ENCODE assay signal across 11 cellular contexts in the genomic region with DNA sequence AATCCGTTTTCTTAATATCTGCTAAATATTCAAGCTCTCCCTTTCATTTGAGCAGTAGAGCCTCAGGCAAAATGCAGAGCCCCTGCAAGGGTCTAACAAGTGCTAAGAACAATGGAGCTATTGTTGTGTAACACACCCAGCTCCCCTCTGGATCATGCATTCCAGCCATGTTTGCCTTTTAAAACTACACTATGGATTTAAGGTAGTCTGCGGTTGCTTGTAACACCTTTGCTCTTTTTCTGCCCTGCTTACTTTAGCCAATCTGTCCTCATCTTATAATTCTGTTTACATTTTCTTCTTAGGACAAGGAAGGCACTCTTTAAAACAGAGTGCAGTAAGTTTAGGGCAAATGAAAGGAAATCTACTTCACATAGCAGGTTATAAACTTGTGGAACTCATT. TPM values are rescaled to one million over a fixed set of nuclear protein-coding genes. Genes with fewer than 3 reads are reported as not detected.
DNase-seq lines count a peak whose midpoint lies in the region; TF ChIP-seq lines count a peak whose summit lies in the region.
"Had no signal": no experiment of that assay in that cellular context is flagged by ENCODE, and none has a peak within 500 bp of the region (broad histone marks: within the 10 kb centered on the region; RNA-seq: fewer than 3 reads in every experiment).

No MANE protein-coding gene starts in this region.

- no peaks in the 10 kb centered on the region for H3K9me3 ChIP-seq in NT2/D1 (ENCODE audit: insufficient read depth, low read length)
- no peaks in the 10 kb centered on the region for H3K9me3 ChIP-seq in esophagus muscularis mucosa

- peak; percentile 50 for DNase-seq in H4 (ENCODE audit: low spot score)
- peak; percentile 91 for DNase-seq in NT2/D1 (ENCODE audit: low read depth, low spot score)
- no peak for DNase-seq in esophagus muscularis mucosa (ENCODE audit: extremely low spot score)
- peak; percentile 84 for DNase-seq in retinal pigment epithelial cell (ENCODE audit: low read depth)
- DNase-seq in posterior vena cava (ENCODE audit: low spot score) = no peak
- no peak for DNase-seq in CD1c-positive myeloid dendritic cell (ENCODE audit: extremely low spot score)
- DNase-seq in activated gamma-delta T cell treated with Interleukin-2 at 50 U/mL for 16 hours = no peak
- DNase-seq in NCI-H128 (lab: John Stamatoyannopoulos, UW; ENCODE audit: unreplicated experiment) = no peak
- DNase-seq: activated CD4-positive, alpha-beta memory T cell treated with anti-CD3 and anti-CD28 coated beads for 36 hours; NCI-H524 had no signal

- 66% methylated on average over 2 of the region's 2 CpGs for WGBS in esophagus muscularis mucosa

- H3K9ac ChIP-seq in NT2/D1 (ENCODE audit: insufficient read length, low read depth) = no peak overlapping the region

- TF ChIP-seq CTCF in esophagus muscularis mucosa (IDR thresholded peaks at IDR 0.05) (no peak), retinal pigment epithelial cell (conservative IDR thresholded peaks at IDR 0.05; ENCODE audit: low read depth, low read length) (no peak)

- no peak for TF ChIP-seq POLR2A in esophagus muscularis mucosa (IDR thresholded peaks at IDR 0.05; ENCODE audit: low read depth)

- no peak for TF ChIP-seq EP300 in esophagus muscularis mucosa (IDR thresholded peaks at IDR 0.05)

- peak overlapping the region; percentile 78 to 83 (median 80) for H3K27ac ChIP-seq in esophagus muscularis mucosa (replicated peaks in 1 of 4)

- H3K4me1 ChIP-seq in NT2/D1 (ENCODE audit: insufficient read depth, insufficient read length) (peaks cover 7% of the 10 kb centered on the region), esophagus muscularis mucosa (peaks cover 35 to 53% (median 51%) of the 10 kb centered on the region in 4 donors)

- H3K27me3 ChIP-seq in NT2/D1 (ENCODE audit: insufficient read depth, insufficient read length) (no peaks in the 10 kb centered on the region), esophagus muscularis mucosa (no peaks in the 10 kb centered on the region)

- no peaks in the 10 kb centered on the region for H3K36me3 ChIP-seq in NT2/D1 (ENCODE audit: insufficient read depth, insufficient read length, low read length)
- no peaks in the 10 kb centered on the region for H3K36me3 ChIP-seq in esophagus muscularis mucosa

- intact Hi-C loops in esophagus muscularis mucosa (cut with DNase I) (loop anchor here (5.0 kb wide), 1 partner anchor 37 kb away; no protein-coding TSS in a partner anchor), posterior vena cava (cut with DNase I) (no loop called here)

- H3K4me3 ChIP-seq in NT2/D1 (ENCODE audit: insufficient read length, low read depth) = no peak overlapping the region
- H3K4me3 ChIP-seq in esophagus muscularis mucosa = no peak overlapping the region
- H3K4me3 ChIP-seq in retinal pigment epithelial cell (ENCODE audit: low read length) = no peak overlapping the region

RNA-seq across cellular contexts. Expression of a gene that starts 60.0 kb away (rescaled TPM):
- not detected in 2 replicates for total RNA-seq in H4 (2014; rRNA removed; shearing (Covaris generic))
- not detected for total RNA-seq in esophagus muscularis mucosa
- total RNA-seq in posterior vena cava = not detected
- total RNA-seq: activated CD4-positive, alpha-beta memory T cell treated with anti-CD3 and anti-CD28 coated beads for 36 hours; ureter had no signal

Comparison
In these comparisons a context has a peak if more than half of its experiments do, and no peak if none do; other contexts are left out.
1. DNase-seq: peak in H4 (single experiment), NT2/D1 (single experiment) and retinal pigment epithelial cell (single experiment); none in esophagus muscularis mucosa (single experiment), posterior vena cava (single experiment), CD1c-positive myeloid dendritic cell (single experiment), activated gamma-delta T cell treated with Interleukin-2 at 50 U/mL for 16 hours (single experiment) and NCI-H128 (single experiment).